4 cellular contexts compared by ENCODE assay signal in the genomic region with DNA sequence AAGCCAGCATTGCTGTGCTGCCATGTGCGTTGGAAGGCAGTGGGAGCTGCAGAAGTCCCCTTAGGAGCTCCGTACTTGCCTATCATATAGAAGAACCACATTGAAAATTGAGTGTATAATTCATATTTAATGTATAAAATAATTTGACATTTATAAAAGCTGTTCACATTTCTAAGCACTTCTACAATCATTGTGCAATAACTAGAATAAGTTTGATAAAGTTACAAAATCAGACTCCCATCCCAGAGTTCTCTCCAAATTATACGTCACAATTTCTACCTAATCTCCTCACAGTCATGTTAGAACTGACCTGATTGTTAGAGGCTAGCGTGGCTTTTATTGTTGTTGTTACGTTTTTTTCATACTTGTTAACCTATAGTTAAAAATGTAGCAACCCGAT.
TF ChIP-seq lines count a peak whose summit lies in the region.

No MANE protein-coding gene starts in this region.

TF ChIP-seq in HepG2, 621 proteins besides CTCF, POLR2A, EP300 and RAD21 (continues in another document):
- TF ChIP-seq ZNF263 (CRISPR knock-in tag; IDR thresholded peaks at IDR 0.05) (no peak), MEIS2 (CRISPR knock-in tag; IDR thresholded peaks at IDR 0.05) (no peak), PCBP2 (optimal IDR thresholded peaks at IDR 0.05; ENCODE audit: low read depth, low read length, poor library complexity, severe bottlenecking) (no peak), DPF2 (CRISPR knock-in tag; IDR thresholded peaks at IDR 0.05; ENCODE audit: borderline replicate concordance, low read depth) (no peak), ZNF674 (CRISPR knock-in tag; IDR thresholded peaks at IDR 0.05; ENCODE audit: low read depth) (no peak), CEBPB (IDR thresholded peaks at IDR 0.05; ENCODE audit: borderline replicate concordance, low read depth, low read length) (peak; percentile 47; the same call in 1 of the 2 replicates)
- TF ChIP-seq, protein P1, sequence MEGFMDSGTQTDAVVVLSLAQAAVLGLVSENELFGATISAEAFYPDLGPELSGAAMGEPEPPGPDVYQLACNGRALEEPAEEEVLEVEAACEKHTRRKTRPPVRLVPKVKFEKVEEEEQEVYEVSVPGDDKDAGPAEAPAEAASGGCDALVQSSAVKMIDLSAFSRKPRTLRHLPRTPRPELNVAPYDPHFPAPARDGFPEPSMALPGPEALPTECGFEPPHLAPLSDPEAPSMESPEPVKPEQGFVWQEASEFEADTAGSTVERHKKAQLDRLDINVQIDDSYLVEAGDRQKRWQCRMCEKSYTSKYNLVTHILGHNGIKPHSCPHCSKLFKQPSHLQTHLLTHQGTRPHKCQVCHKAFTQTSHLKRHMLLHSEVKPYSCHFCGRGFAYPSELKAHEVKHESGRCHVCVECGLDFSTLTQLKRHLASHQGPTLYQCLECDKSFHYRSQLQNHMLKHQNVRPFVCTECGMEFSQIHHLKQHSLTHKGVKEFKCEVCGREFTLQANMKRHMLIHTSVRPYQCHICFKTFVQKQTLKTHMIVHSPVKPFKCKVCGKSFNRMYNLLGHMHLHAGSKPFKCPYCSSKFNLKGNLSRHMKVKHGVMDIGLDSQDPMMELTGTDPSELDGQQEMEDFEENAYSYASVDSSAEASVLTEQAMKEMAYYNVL (CRISPR knock-in tag; IDR thresholded peaks at IDR 0.05; ENCODE audit: borderline replicate concordance) = no peak

TF ChIP-seq in A549, 52 proteins besides CTCF, POLR2A, EP300 and RAD21:
- TF ChIP-seq, protein P2, sequence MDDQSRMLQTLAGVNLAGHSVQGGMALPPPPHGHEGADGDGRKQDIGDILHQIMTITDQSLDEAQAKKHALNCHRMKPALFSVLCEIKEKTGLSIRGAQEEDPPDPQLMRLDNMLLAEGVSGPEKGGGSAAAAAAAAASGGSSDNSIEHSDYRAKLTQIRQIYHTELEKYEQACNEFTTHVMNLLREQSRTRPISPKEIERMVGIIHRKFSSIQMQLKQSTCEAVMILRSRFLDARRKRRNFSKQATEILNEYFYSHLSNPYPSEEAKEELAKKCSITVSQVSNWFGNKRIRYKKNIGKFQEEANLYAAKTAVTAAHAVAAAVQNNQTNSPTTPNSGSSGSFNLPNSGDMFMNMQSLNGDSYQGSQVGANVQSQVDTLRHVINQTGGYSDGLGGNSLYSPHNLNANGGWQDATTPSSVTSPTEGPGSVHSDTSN (IDR thresholded peaks at IDR 0.05) = no peak
- TF ChIP-seq SMC3 (IDR thresholded peaks at IDR 0.05) (no peak), CEBPB (IDR thresholded peaks at IDR 0.05) (no peak), CBX8 (IDR thresholded peaks at IDR 0.05) (no peak), TP53 (CRISPR knock-in tag; IDR thresholded peaks at IDR 0.05) (no peak), NR3C1 (IDR thresholded peaks at IDR 0.05) (no peak), KDM5A (IDR thresholded peaks at IDR 0.05) (no peak), GATA3 (IDR thresholded peaks at IDR 0.05; ENCODE audit: borderline replicate concordance) (no peak), PHF8 (IDR thresholded peaks at IDR 0.05; ENCODE audit: borderline replicate concordance, low read depth) (no peak), CHD2 (IDR thresholded peaks at IDR 0.05; ENCODE audit: low read length, partially characterized antibody) (no peak)
- TF ChIP-seq, protein P3, sequence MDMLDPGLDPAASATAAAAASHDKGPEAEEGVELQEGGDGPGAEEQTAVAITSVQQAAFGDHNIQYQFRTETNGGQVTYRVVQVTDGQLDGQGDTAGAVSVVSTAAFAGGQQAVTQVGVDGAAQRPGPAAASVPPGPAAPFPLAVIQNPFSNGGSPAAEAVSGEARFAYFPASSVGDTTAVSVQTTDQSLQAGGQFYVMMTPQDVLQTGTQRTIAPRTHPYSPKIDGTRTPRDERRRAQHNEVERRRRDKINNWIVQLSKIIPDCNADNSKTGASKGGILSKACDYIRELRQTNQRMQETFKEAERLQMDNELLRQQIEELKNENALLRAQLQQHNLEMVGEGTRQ (IDR thresholded peaks at IDR 0.05) = no peak
- TF ChIP-seq, protein P4, sequence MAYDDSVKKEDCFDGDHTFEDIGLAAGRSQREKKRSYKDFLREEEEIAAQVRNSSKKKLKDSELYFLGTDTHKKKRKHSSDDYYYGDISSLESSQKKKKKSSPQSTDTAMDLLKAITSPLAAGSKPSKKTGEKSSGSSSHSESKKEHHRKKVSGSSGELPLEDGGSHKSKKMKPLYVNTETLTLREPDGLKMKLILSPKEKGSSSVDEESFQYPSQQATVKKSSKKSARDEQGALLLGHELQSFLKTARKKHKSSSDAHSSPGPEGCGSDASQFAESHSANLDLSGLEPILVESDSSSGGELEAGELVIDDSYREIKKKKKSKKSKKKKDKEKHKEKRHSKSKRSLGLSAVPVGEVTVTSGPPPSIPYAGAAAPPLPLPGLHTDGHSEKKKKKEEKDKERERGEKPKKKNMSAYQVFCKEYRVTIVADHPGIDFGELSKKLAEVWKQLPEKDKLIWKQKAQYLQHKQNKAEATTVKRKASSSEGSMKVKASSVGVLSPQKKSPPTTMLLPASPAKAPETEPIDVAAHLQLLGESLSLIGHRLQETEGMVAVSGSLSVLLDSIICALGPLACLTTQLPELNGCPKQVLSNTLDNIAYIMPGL (CRISPR knock-in tag; IDR thresholded peaks at IDR 0.05; ENCODE audit: borderline replicate concordance) = no peak

TF ChIP-seq in IMR-90, 13 proteins besides CTCF, POLR2A, EP300 and RAD21:
- TF ChIP-seq CEBPB (IDR thresholded peaks at IDR 0.05; ENCODE audit: low read depth, low read length) (peak; percentile 54), BHLHE40 (IDR thresholded peaks at IDR 0.05; ENCODE audit: low read depth, low read length) (no peak), MAFK (IDR thresholded peaks at IDR 0.05; ENCODE audit: low read depth, low read length) (no peak)
TF ChIP-seq in IMR-90: peak in this region for 1.

TF ChIP-seq in K562, 482 proteins besides CTCF, POLR2A, EP300 and RAD21:
- TF ChIP-seq CEBPG (CRISPR knock-in tag; IDR thresholded peaks at IDR 0.05) (no peak), CEBPG (tag; conservative IDR thresholded peaks at IDR 0.05 in 1 of 2, IDR thresholded peaks at IDR 0.05 in 1 of 2) (peak in 1 of 2 experiments; percentile 67; a peak in 2 of 4 replicates), ZNF76 (CRISPR knock-in tag; IDR thresholded peaks at IDR 0.05; ENCODE audit: borderline replicate concordance) (no peak), ELK3 (CRISPR knock-in tag; IDR thresholded peaks at IDR 0.05) (no peak), CEBPB (tag; IDR thresholded peaks at IDR 0.05) (peak; percentile 69), ATF3 (IDR thresholded peaks at IDR 0.05) (no peak), ATF3 (CRISPR knock-in tag; conservative IDR thresholded peaks at IDR 0.05) (no peak), MYNN (IDR thresholded peaks at IDR 0.05) (no peak), MYNN (CRISPR knock-in tag; IDR thresholded peaks at IDR 0.05) (no peak)
- TF ChIP-seq, protein P5, sequence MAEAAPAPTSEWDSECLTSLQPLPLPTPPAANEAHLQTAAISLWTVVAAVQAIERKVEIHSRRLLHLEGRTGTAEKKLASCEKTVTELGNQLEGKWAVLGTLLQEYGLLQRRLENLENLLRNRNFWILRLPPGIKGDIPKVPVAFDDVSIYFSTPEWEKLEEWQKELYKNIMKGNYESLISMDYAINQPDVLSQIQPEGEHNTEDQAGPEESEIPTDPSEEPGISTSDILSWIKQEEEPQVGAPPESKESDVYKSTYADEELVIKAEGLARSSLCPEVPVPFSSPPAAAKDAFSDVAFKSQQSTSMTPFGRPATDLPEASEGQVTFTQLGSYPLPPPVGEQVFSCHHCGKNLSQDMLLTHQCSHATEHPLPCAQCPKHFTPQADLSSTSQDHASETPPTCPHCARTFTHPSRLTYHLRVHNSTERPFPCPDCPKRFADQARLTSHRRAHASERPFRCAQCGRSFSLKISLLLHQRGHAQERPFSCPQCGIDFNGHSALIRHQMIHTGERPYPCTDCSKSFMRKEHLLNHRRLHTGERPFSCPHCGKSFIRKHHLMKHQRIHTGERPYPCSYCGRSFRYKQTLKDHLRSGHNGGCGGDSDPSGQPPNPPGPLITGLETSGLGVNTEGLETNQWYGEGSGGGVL (CRISPR knock-in tag; IDR thresholded peaks at IDR 0.05) = no peak
TF ChIP-seq in K562: peak in this region for 2.
